ENCODE assay signal across 2 cellular contexts in the genomic region with DNA sequence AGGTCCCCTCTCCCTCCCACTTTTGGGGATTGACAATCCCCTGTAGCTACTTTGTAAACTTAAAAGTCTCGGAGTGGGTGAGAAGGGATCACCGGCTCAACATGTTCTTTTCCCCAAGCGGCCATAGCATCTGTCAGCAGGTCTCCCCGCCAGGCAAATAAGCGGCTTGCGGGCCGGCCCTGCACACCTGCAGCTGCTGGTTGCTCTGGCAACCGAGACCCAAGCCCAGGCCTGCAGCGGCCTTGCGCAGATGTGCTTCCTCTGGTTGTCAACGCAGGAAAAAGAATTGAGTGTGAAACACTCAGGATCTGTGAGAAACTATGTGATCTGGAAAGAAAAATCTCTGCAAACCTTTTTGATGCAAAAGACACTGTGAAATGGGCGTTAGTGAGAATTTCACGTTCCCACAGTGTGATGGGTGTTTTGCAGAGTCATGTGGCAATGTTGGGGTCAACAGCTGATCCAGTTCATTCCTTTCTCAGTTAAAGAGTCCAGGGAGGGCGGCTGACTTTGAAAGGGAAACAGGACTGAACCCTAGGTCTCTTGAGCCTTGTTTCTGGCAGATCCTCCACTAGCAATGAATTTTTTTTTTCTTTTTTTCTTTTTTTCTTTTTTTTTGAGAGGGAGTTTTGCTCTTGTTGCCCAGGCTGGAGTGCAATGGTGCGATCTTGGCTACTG.
A peak's percentile ranks its signal among the peaks of the same experiment; 100 is the strongest.
TF ChIP-seq lines count a peak whose summit lies in the region.

No MANE protein-coding gene starts in this region.

TF ChIP-seq in GM12878, 131 proteins besides CTCF, POLR2A, EP300 and RAD21 (continued from another document and continues in another):
- TF ChIP-seq MYB (IDR thresholded peaks at IDR 0.05; ENCODE audit: borderline replicate concordance, low read depth, low read length) (no peak), YBX1 (IDR thresholded peaks at IDR 0.05) (no peak), CHD1 (IDR thresholded peaks at IDR 0.05; ENCODE audit: low read depth, low read length) (no peak), JUND (IDR thresholded peaks at IDR 0.05; ENCODE audit: low read depth, low read length) (no peak), SREBF1 (IDR thresholded peaks at IDR 0.05; ENCODE audit: low read length) (no peak), IKZF1 (conservative IDR thresholded peaks at IDR 0.05) (peak; percentile 45; the same call in 1 of the 2 replicates), ZBED1 (IDR thresholded peaks at IDR 0.05; ENCODE audit: borderline replicate concordance) (no peak), PAX5 (IDR thresholded peaks at IDR 0.05; ENCODE audit: borderline replicate concordance, low read depth, low read length) (peak; percentile 50; the same call in 1 of the 2 replicates), CBX3 (IDR thresholded peaks at IDR 0.05; ENCODE audit: borderline replicate concordance, low read depth) (no peak), ZNF207 (IDR thresholded peaks at IDR 0.05; ENCODE audit: borderline replicate concordance) (no peak), TAF1 (IDR thresholded peaks at IDR 0.05; ENCODE audit: borderline replicate concordance, low read depth, low read length) (no peak), PAX8 (IDR thresholded peaks at IDR 0.05) (no peak), CEBPB (IDR thresholded peaks at IDR 0.05; ENCODE audit: borderline replicate concordance in 1 of 2, low read depth in 2 of 2, low read length in 2 of 2) (no peak), RBBP5 (conservative IDR thresholded peaks at IDR 0.05) (no peak), ZNF622 (IDR thresholded peaks at IDR 0.05) (no peak), MEF2A (IDR thresholded peaks at IDR 0.05; ENCODE audit: insufficient read depth, low read depth, low read length) (no peak), MXI1 (IDR thresholded peaks at IDR 0.05; ENCODE audit: low read depth, low read length) (peak; percentile 69; the same call in 1 of the 2 replicates), RB1 (IDR thresholded peaks at IDR 0.05; ENCODE audit: borderline replicate concordance) (no peak), MTA3 (IDR thresholded peaks at IDR 0.05; ENCODE audit: borderline replicate concordance, low read length) (no peak), RUNX3 (IDR thresholded peaks at IDR 0.05; ENCODE audit: low read length) (peak; percentile 71), BMI1 (IDR thresholded peaks at IDR 0.05; ENCODE audit: borderline replicate concordance) (peak; percentile 83)
- TF ChIP-seq, protein P1, sequence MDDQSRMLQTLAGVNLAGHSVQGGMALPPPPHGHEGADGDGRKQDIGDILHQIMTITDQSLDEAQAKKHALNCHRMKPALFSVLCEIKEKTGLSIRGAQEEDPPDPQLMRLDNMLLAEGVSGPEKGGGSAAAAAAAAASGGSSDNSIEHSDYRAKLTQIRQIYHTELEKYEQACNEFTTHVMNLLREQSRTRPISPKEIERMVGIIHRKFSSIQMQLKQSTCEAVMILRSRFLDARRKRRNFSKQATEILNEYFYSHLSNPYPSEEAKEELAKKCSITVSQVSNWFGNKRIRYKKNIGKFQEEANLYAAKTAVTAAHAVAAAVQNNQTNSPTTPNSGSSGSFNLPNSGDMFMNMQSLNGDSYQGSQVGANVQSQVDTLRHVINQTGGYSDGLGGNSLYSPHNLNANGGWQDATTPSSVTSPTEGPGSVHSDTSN (IDR thresholded peaks at IDR 0.05; ENCODE audit: insufficient replicate concordance, low read depth, low read length) = no peak
- TF ChIP-seq, protein P2, sequence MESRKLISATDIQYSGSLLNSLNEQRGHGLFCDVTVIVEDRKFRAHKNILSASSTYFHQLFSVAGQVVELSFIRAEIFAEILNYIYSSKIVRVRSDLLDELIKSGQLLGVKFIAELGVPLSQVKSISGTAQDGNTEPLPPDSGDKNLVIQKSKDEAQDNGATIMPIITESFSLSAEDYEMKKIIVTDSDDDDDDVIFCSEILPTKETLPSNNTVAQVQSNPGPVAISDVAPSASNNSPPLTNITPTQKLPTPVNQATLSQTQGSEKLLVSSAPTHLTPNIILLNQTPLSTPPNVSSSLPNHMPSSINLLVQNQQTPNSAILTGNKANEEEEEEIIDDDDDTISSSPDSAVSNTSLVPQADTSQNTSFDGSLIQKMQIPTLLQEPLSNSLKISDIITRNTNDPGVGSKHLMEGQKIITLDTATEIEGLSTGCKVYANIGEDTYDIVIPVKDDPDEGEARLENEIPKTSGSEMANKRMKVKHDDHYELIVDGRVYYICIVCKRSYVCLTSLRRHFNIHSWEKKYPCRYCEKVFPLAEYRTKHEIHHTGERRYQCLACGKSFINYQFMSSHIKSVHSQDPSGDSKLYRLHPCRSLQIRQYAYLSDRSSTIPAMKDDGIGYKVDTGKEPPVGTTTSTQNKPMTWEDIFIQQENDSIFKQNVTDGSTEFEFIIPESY (IDR thresholded peaks at IDR 0.05) = no peak
- TF ChIP-seq, protein P3, sequence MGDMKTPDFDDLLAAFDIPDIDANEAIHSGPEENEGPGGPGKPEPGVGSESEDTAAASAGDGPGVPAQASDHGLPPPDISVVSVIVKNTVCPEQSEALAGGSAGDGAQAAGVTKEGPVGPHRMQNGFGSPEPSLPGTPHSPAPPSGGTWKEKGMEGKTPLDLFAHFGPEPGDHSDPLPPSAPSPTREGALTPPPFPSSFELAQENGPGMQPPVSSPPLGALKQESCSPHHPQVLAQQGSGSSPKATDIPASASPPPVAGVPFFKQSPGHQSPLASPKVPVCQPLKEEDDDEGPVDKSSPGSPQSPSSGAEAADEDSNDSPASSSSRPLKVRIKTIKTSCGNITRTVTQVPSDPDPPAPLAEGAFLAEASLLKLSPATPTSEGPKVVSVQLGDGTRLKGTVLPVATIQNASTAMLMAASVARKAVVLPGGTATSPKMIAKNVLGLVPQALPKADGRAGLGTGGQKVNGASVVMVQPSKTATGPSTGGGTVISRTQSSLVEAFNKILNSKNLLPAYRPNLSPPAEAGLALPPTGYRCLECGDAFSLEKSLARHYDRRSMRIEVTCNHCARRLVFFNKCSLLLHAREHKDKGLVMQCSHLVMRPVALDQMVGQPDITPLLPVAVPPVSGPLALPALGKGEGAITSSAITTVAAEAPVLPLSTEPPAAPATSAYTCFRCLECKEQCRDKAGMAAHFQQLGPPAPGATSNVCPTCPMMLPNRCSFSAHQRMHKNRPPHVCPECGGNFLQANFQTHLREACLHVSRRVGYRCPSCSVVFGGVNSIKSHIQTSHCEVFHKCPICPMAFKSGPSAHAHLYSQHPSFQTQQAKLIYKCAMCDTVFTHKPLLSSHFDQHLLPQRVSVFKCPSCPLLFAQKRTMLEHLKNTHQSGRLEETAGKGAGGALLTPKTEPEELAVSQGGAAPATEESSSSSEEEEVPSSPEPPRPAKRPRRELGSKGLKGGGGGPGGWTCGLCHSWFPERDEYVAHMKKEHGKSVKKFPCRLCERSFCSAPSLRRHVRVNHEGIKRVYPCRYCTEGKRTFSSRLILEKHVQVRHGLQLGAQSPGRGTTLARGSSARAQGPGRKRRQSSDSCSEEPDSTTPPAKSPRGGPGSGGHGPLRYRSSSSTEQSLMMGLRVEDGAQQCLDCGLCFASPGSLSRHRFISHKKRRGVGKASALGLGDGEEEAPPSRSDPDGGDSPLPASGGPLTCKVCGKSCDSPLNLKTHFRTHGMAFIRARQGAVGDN (IDR thresholded peaks at IDR 0.05) = 0 out of 2 replicates have a peak, but pooled peaks have one; percentile 37

TF ChIP-seq in HepG2, 621 proteins besides CTCF, POLR2A, EP300 and RAD21 (continued from another document and continues in another):
- TF ChIP-seq SIN3A (IDR thresholded peaks at IDR 0.05; ENCODE audit: borderline replicate concordance, low read depth, low read length) (peak; percentile 74), NR2C2 (CRISPR knock-in tag; IDR thresholded peaks at IDR 0.05; ENCODE audit: borderline replicate concordance) (peak; percentile 67), RFX1 (IDR thresholded peaks at IDR 0.05) (peak; percentile 71), FOXC1 (CRISPR knock-in tag; IDR thresholded peaks at IDR 0.05; ENCODE audit: borderline replicate concordance) (no peak), NR2F2 (IDR thresholded peaks at IDR 0.05; ENCODE audit: borderline replicate concordance, low read depth) (0 out of 2 replicates have a peak, but pooled peaks have one; percentile 45), NR2F6 (IDR thresholded peaks at IDR 0.05) (peak; percentile 61), NR2F6 (CRISPR knock-in tag; IDR thresholded peaks at IDR 0.05) (peak; percentile 67), ZNF605 (CRISPR knock-in tag; IDR thresholded peaks at IDR 0.05) (0 out of 2 replicates have a peak, but pooled peaks have one; percentile 36), RFX3 (CRISPR knock-in tag; IDR thresholded peaks at IDR 0.05) (peak; percentile 75), STAG1 (CRISPR knock-in tag; IDR thresholded peaks at IDR 0.05) (peak; percentile 4; the same call in 1 of the 2 replicates), CEBPB (IDR thresholded peaks at IDR 0.05; ENCODE audit: borderline replicate concordance, low read depth, low read length) (peak; percentile 57; the same call in 1 of the 2 replicates), TEAD3 (CRISPR knock-in tag; optimal IDR thresholded peaks at IDR 0.05; ENCODE audit: borderline replicate concordance) (peak; percentile 58), TP53 (CRISPR knock-in tag; conservative IDR thresholded peaks at IDR 0.05) (no peak), SAP130 (CRISPR knock-in tag; IDR thresholded peaks at IDR 0.05; ENCODE audit: low read depth) (peak; percentile 80), PTBP1 (IDR thresholded peaks at IDR 0.05; ENCODE audit: low read depth, low read length, poor library complexity, severe bottlenecking) (no peak), NR2F1 (CRISPR knock-in tag; IDR thresholded peaks at IDR 0.05) (peak; percentile 55 to 82; a peak in 3 of 4 replicates), AGO2 (optimal IDR thresholded peaks at IDR 0.05; ENCODE audit: low read depth, low read length) (no peak), KDM2A (CRISPR knock-in tag; IDR thresholded peaks at IDR 0.05; ENCODE audit: borderline replicate concordance, low read depth) (peak; percentile 46), GFI1 (CRISPR knock-in tag; IDR thresholded peaks at IDR 0.05; ENCODE audit: borderline replicate concordance) (0 out of 2 replicates have a peak, but pooled peaks have one; percentile 41), RARA (CRISPR knock-in tag; IDR thresholded peaks at IDR 0.05) (peak; percentile 41; the same call in 1 of the 2 replicates), NCOR1 (IDR thresholded peaks at IDR 0.05; ENCODE audit: borderline replicate concordance, low read length) (peak; percentile 54; the same call in 1 of the 2 replicates)
- TF ChIP-seq, protein P4, sequence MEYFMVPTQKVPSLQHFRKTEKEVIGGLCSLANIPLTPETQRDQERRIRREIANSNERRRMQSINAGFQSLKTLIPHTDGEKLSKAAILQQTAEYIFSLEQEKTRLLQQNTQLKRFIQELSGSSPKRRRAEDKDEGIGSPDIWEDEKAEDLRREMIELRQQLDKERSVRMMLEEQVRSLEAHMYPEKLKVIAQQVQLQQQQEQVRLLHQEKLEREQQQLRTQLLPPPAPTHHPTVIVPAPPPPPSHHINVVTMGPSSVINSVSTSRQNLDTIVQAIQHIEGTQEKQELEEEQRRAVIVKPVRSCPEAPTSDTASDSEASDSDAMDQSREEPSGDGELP (IDR thresholded peaks at IDR 0.05; ENCODE audit: borderline replicate concordance, low read depth) = peak; percentile 99
- TF ChIP-seq, protein P5, sequence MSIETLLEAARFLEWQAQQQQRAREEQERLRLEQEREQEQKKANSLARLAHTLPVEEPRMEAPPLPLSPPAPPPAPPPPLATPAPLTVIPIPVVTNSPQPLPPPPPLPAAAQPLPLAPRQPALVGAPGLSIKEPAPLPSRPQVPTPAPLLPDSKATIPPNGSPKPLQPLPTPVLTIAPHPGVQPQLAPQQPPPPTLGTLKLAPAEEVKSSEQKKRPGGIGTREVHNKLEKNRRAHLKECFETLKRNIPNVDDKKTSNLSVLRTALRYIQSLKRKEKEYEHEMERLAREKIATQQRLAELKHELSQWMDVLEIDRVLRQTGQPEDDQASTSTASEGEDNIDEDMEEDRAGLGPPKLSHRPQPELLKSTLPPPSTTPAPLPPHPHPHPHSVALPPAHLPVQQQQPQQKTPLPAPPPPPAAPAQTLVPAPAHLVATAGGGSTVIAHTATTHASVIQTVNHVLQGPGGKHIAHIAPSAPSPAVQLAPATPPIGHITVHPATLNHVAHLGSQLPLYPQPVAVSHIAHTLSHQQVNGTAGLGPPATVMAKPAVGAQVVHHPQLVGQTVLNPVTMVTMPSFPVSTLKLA (IDR thresholded peaks at IDR 0.05) = peak; percentile 38
- TF ChIP-seq, protein P6, sequence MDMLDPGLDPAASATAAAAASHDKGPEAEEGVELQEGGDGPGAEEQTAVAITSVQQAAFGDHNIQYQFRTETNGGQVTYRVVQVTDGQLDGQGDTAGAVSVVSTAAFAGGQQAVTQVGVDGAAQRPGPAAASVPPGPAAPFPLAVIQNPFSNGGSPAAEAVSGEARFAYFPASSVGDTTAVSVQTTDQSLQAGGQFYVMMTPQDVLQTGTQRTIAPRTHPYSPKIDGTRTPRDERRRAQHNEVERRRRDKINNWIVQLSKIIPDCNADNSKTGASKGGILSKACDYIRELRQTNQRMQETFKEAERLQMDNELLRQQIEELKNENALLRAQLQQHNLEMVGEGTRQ (IDR thresholded peaks at IDR 0.05; ENCODE audit: low read depth, low read length) = no peak
- TF ChIP-seq, protein P6 (CRISPR knock-in tag; IDR thresholded peaks at IDR 0.05; ENCODE audit: borderline replicate concordance) = peak; percentile 36; the same call in 1 of the 2 replicates
- TF ChIP-seq, protein P7, sequence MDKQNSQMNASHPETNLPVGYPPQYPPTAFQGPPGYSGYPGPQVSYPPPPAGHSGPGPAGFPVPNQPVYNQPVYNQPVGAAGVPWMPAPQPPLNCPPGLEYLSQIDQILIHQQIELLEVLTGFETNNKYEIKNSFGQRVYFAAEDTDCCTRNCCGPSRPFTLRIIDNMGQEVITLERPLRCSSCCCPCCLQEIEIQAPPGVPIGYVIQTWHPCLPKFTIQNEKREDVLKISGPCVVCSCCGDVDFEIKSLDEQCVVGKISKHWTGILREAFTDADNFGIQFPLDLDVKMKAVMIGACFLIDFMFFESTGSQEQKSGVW (CRISPR knock-in tag; IDR thresholded peaks at IDR 0.05; ENCODE audit: borderline replicate concordance) = no peak
